Comparison of ENCODE assay signal across 8 cellular contexts in genomic region chr9:125646222-125647100, GRCh38.
DNase-seq lines count a peak whose midpoint lies in the region; ATAC-seq lines count a peak whose summit lies in the region.

No MANE protein-coding gene starts in this region.

- peak overlapping the region; percentile 50 for H3K4me3 Mint-ChIP-seq in activated CD8-positive, alpha-beta memory T cell treated with anti-CD3 and anti-CD28 coated beads, Interleukin-2, amount 10 ng/mL, durations not matched to agents 7 days and 5 days
- H3K4me3 Mint-ChIP-seq in stimulated activated naive CD8-positive, alpha-beta T cell treated with anti-CD3 and anti-CD28 coated beads, Interleukin-15, amount 100 ng/mL, for 72 hours: peak overlapping the region; percentile 62 to 73

- H3K36me3 Mint-ChIP-seq in activated CD8-positive, alpha-beta memory T cell treated with anti-CD3 and anti-CD28 coated beads, Interleukin-2, amount 10 ng/mL, durations not matched to agents 7 days and 5 days: peaks cover 19% of the 10 kb centered on the region

- CTCF ChIA-PET in activated CD8-positive, alpha-beta memory T cell treated with anti-CD3 and anti-CD28 coated beads, Interleukin-2, amount 10 ng/mL, durations not matched to agents 7 days and 5 days (lab: Charles Lee): interaction anchor here (1.1 to 1.2 kb wide), 3 partner anchors 13 to 238 kb away, joined by 3 read pairs; no protein-coding TSS in a partner anchor

- no peak overlapping the region for H3K27ac ChIP-seq in substantia nigra (ENCODE audit: low read depth, low read length, poor library complexity, severe bottlenecking)

- peak; percentile 46 for ATAC-seq in activated CD8-positive, alpha-beta memory T cell treated with anti-CD3 and anti-CD28 coated beads, Interleukin-2, amount 10 ng/mL, durations not matched to agents 7 days and 5 days
- ATAC-seq in stimulated activated naive CD8-positive, alpha-beta T cell treated with anti-CD3 and anti-CD28 coated beads, Interleukin-15, amount 100 ng/mL, for 72 hours: no peak
- no peak for ATAC-seq in GM21576 (IDR thresholded peaks at IDR 0.05; ENCODE audit: unreplicated experiment)

- no peak for DNase-seq in activated CD8-positive, alpha-beta memory T cell treated with anti-CD3 and anti-CD28 coated beads, Interleukin-2, amount 10 ng/mL, durations not matched to agents 7 days and 5 days
- no peak for DNase-seq in activated CD8-positive, alpha-beta memory T cell treated with anti-CD3 and anti-CD28 coated beads for 24 hours
- peak; percentile 38 for DNase-seq in RPMI7951 (ENCODE audit: low read depth)
- DNase-seq in fibroblast of gingiva (ENCODE audit: low read depth): peak; percentile 30
- DNase-seq in stimulated activated naive CD8-positive, alpha-beta T cell treated with anti-CD3 and anti-CD28 coated beads, Interleukin-15, amount 100 ng/mL, for 72 hours: no peak
- no peak for DNase-seq in substantia nigra (lab: John Stamatoyannopoulos, UW)
- DNase-seq in NCI-H510A treated with DMSO at 0.1 percent for 48 hours (lab: John Stamatoyannopoulos, UW): no peak

- no peaks in the 10 kb centered on the region for H3K9me3 Mint-ChIP-seq in activated CD8-positive, alpha-beta memory T cell treated with anti-CD3 and anti-CD28 coated beads, Interleukin-2, amount 10 ng/mL, durations not matched to agents 7 days and 5 days (ENCODE audit: low read depth)
- H3K9me3 Mint-ChIP-seq in stimulated activated naive CD8-positive, alpha-beta T cell treated with anti-CD3 and anti-CD28 coated beads, Interleukin-15, amount 100 ng/mL, for 72 hours: no peaks in the 10 kb centered on the region

- peak overlapping the region; percentile 35 for H3K27ac Mint-ChIP-seq in activated CD8-positive, alpha-beta memory T cell treated with anti-CD3 and anti-CD28 coated beads, Interleukin-2, amount 10 ng/mL, durations not matched to agents 7 days and 5 days
- peak overlapping the region; percentile 72 to 89 for H3K27ac Mint-ChIP-seq in stimulated activated naive CD8-positive, alpha-beta T cell treated with anti-CD3 and anti-CD28 coated beads, Interleukin-15, amount 100 ng/mL, for 72 hours

- peaks cover 48% of the 10 kb centered on the region for H3K4me1 Mint-ChIP-seq in activated CD8-positive, alpha-beta memory T cell treated with anti-CD3 and anti-CD28 coated beads, Interleukin-2, amount 10 ng/mL, durations not matched to agents 7 days and 5 days
- peaks cover 100% of the 10 kb centered on the region for H3K4me1 Mint-ChIP-seq in stimulated activated naive CD8-positive, alpha-beta T cell treated with anti-CD3 and anti-CD28 coated beads, Interleukin-15, amount 100 ng/mL, for 72 hours

- H3K27me3 Mint-ChIP-seq in activated CD8-positive, alpha-beta memory T cell treated with anti-CD3 and anti-CD28 coated beads, Interleukin-2, amount 10 ng/mL, durations not matched to agents 7 days and 5 days: no peaks in the 10 kb centered on the region
- H3K27me3 Mint-ChIP-seq in stimulated activated naive CD8-positive, alpha-beta T cell treated with anti-CD3 and anti-CD28 coated beads, Interleukin-15, amount 100 ng/mL, for 72 hours: no peaks in the 10 kb centered on the region

Comparison
In these comparisons a context has a peak if more than half of its experiments do, and no peak if none do; other contexts are left out.
1. DNase-seq: peak in RPMI7951 (single experiment) and fibroblast of gingiva (single experiment); none in activated CD8-positive, alpha-beta memory T cell treated with anti-CD3 and anti-CD28 coated beads, Interleukin-2, amount 10 ng/mL, durations not matched to agents 7 days and 5 days (single experiment), activated CD8-positive, alpha-beta memory T cell treated with anti-CD3 and anti-CD28 coated beads for 24 hours (single experiment), stimulated activated naive CD8-positive, alpha-beta T cell treated with anti-CD3 and anti-CD28 coated beads, Interleukin-15, amount 100 ng/mL, for 72 hours (0 of 2), substantia nigra (0 of 49) and NCI-H510A treated with DMSO at 0.1 percent for 48 hours (single experiment).